In genomic region chr12:117034691-117035090, GRCh38 we compare ENCODE assay signal across 1 cellular context.
TF ChIP-seq lines count a peak whose summit lies in the region.

No MANE protein-coding gene starts in this region.

TF ChIP-seq in K562, 482 proteins besides CTCF, POLR2A, EP300 and RAD21 (continued from another document):
- no peak for TF ChIP-seq ZNF511 (CRISPR knock-in tag; IDR thresholded peaks at IDR 0.05)
